Comparison of ENCODE assay signal across 8 cellular contexts in the genomic region with DNA sequence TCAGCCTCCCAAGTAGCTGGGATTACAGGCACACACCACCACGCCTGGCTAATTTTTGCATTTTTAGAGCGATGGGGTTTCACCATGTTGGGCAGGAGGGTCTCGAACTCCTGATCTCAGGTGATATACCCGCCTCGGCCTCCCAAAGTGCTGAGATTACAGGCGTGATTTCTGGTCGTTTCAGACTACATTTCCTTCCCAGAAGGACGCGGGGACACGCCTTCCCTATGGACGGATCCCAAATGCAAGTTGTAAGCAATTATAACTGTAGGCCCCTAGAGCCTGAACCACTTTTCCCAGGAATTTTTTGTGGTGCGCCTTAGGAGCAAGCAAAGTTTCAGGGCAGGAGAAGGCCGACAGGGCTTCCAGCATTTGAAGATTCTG. TPM values are rescaled to one million over a fixed set of nuclear protein-coding genes. Genes with fewer than 3 reads are reported as not detected.
DNase-seq lines count a peak whose midpoint lies in the region; ATAC-seq and TF ChIP-seq lines count a peak whose summit lies in the region.

No MANE protein-coding gene starts in this region.

- H4K20me1 ChIP-seq in neural cell (ENCODE audit: insufficient read depth) = no peaks in the 10 kb centered on the region

- H3F3A ChIP-seq in neural cell (ENCODE audit: insufficient read depth, low read length, poor library complexity, severe bottlenecking) = no peaks in the 10 kb centered on the region

- TF ChIP-seq EP300 in neural cell (conservative IDR thresholded peaks at IDR 0.05; ENCODE audit: poor library complexity, severe bottlenecking) = no peak

- H3K4me3 ChIP-seq in BE2C (ENCODE audit: low read depth, low read length) (peak overlapping the region; percentile 90; the same call in 1 of the 2 replicates), NB4 (ENCODE audit: low read depth, low read length) (peak overlapping the region; percentile 6), ectodermal cell (ENCODE audit: insufficient read depth, low read depth, low read length) (peak overlapping the region; percentile 23), neural cell (ENCODE audit: low read length) (peak overlapping the region; percentile 80)

- H3K4me2 ChIP-seq in neural cell (ENCODE audit: low read length) = no peak overlapping the region

- no peak for TF ChIP-seq POLR2A in NB4 (IDR thresholded peaks at IDR 0.05; ENCODE audit: extremely low read depth, insufficient read length)

- H3K9ac ChIP-seq in neural cell (ENCODE audit: low read length) = peak overlapping the region; percentile 43

- peaks cover 3% of the 10 kb centered on the region; the same call in 1 of the 2 replicates for H3K9me3 ChIP-seq in BE2C
- H3K9me3 ChIP-seq in ectodermal cell (ENCODE audit: control insufficient read depth, low read length) = no peaks in the 10 kb centered on the region
- no peaks in the 10 kb centered on the region for H3K9me3 ChIP-seq in neural cell (ENCODE audit: low read length)

- H3K36me3 ChIP-seq in BE2C (no peaks in the 10 kb centered on the region), ectodermal cell (ENCODE audit: control insufficient read depth, insufficient read depth, low read length) (no peaks in the 10 kb centered on the region), neural cell (ENCODE audit: insufficient read depth, low read length) (no peaks in the 10 kb centered on the region)

- TF ChIP-seq CTCF in BE2C (IDR thresholded peaks at IDR 0.05; ENCODE audit: low read depth, low read length) (no peak), NB4 (IDR thresholded peaks at IDR 0.05; ENCODE audit: low read depth, low read length) (no peak), neural cell (IDR thresholded peaks at IDR 0.05; ENCODE audit: poor library complexity, severe bottlenecking) (no peak)

- peak overlapping the region; percentile 82 for H2AFZ ChIP-seq in neural cell (ENCODE audit: low read depth, low read length)

- no peaks in the 10 kb centered on the region for H3K27me3 ChIP-seq in BE2C
- H3K27me3 ChIP-seq in ectodermal cell (ENCODE audit: control insufficient read depth, insufficient read depth, low read length, poor library complexity, severe bottlenecking) = peaks cover 4% of the 10 kb centered on the region
- H3K27me3 ChIP-seq in neural cell (ENCODE audit: insufficient read depth, low read depth, low read length) = no peaks in the 10 kb centered on the region

- H3K27ac ChIP-seq in ectodermal cell (ENCODE audit: insufficient read depth, low read depth, low read length, poor library complexity, severe bottlenecking) (peak overlapping the region; percentile 38), neural cell (ENCODE audit: low read length) (peak overlapping the region; percentile 80)

- no peaks in the 10 kb centered on the region for H3K79me2 ChIP-seq in neural cell (replicated peaks; ENCODE audit: insufficient read depth, low read length)

- DNase-seq in BE2C (no peak), NB4 (ENCODE audit: low read depth) (no peak), NK-92 (lab: John Stamatoyannopoulos, UW; ENCODE audit: unreplicated experiment) (no peak), NCI-H1694 treated with DMSO at 0.1 percent for 48 hours (lab: John Stamatoyannopoulos, UW) (no peak), AML-193 (lab: John Stamatoyannopoulos, UW) (no peak)

- no peak for ATAC-seq in GM21717 (IDR thresholded peaks at IDR 0.05; ENCODE audit: unreplicated experiment)

- TF ChIP-seq RAD21 in neural cell (conservative IDR thresholded peaks at IDR 0.05) = no peak

- H3K4me1 ChIP-seq in BE2C (no peaks in the 10 kb centered on the region), ectodermal cell (ENCODE audit: control insufficient read depth, insufficient read depth, low read length) (no peaks in the 10 kb centered on the region)

- 84 to 85% methylated on average over 13 of the region's 13 CpGs for WGBS in ectodermal cell, 2 experiments

- H3K9me2 ChIP-seq in neural cell (ENCODE audit: insufficient read depth, low read length) = no peaks in the 10 kb centered on the region

TF ChIP-seq in neural cell, 6 proteins besides CTCF, POLR2A, EP300 and RAD21:
- TF ChIP-seq TAF1 (IDR thresholded peaks at IDR 0.05; ENCODE audit: low read depth) = no peak
- TF ChIP-seq, protein P1, sequence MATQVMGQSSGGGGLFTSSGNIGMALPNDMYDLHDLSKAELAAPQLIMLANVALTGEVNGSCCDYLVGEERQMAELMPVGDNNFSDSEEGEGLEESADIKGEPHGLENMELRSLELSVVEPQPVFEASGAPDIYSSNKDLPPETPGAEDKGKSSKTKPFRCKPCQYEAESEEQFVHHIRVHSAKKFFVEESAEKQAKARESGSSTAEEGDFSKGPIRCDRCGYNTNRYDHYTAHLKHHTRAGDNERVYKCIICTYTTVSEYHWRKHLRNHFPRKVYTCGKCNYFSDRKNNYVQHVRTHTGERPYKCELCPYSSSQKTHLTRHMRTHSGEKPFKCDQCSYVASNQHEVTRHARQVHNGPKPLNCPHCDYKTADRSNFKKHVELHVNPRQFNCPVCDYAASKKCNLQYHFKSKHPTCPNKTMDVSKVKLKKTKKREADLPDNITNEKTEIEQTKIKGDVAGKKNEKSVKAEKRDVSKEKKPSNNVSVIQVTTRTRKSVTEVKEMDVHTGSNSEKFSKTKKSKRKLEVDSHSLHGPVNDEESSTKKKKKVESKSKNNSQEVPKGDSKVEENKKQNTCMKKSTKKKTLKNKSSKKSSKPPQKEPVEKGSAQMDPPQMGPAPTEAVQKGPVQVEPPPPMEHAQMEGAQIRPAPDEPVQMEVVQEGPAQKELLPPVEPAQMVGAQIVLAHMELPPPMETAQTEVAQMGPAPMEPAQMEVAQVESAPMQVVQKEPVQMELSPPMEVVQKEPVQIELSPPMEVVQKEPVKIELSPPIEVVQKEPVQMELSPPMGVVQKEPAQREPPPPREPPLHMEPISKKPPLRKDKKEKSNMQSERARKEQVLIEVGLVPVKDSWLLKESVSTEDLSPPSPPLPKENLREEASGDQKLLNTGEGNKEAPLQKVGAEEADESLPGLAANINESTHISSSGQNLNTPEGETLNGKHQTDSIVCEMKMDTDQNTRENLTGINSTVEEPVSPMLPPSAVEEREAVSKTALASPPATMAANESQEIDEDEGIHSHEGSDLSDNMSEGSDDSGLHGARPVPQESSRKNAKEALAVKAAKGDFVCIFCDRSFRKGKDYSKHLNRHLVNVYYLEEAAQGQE (IDR thresholded peaks at IDR 0.05; ENCODE audit: borderline replicate concordance) = no peak
- no peak for TF ChIP-seq EZH2 (IDR thresholded peaks at IDR 0.05; ENCODE audit: borderline replicate concordance, insufficient read depth, low read length, poor library complexity, severe bottlenecking)
- no peak for TF ChIP-seq MXI1 (conservative IDR thresholded peaks at IDR 0.05; ENCODE audit: poor library complexity, severe bottlenecking)
- TF ChIP-seq SMC3 (conservative IDR thresholded peaks at IDR 0.05; ENCODE audit: poor library complexity) = no peak
- TF ChIP-seq POLR2AphosphoS5 (IDR thresholded peaks at IDR 0.05) = no peak
TF ChIP-seq in neural cell: peak in this region for 0.

RNA-seq across cellular contexts. Expression of a gene that starts 17.8 kb away (rescaled TPM):
- polyA plus RNA-seq in BE2C (2012; ENCODE audit: insufficient read depth, insufficient read length, low read depth) = 21.5 TPM
- polyA plus RNA-seq in ectodermal cell (2013, experiment 1 of 4) = 38.3 TPM
- polyA plus RNA-seq in ectodermal cell (2013, experiment 2 of 4) = 39.4 TPM
- 33.4 TPM for polyA plus RNA-seq in ectodermal cell (2013, experiment 3 of 4)
- 35.5 TPM for polyA plus RNA-seq in ectodermal cell (2013, experiment 4 of 4)
- 10.7 and 13.3 TPM in 2 replicates for polyA plus RNA-seq in neural cell
- polyA minus RNA-seq in neural cell = 20.2 and 23.4 TPM in 2 replicates

RNA-seq across cellular contexts. Expression of a gene that starts 52.6 kb away (rescaled TPM):
- polyA plus RNA-seq in BE2C (2012; ENCODE audit: insufficient read depth, insufficient read length, low read depth) = 0.22 TPM
- polyA plus RNA-seq in ectodermal cell (2013, experiment 1 of 4) = 15.5 TPM
- 19.9 TPM for polyA plus RNA-seq in ectodermal cell (2013, experiment 2 of 4)
- 17.2 TPM for polyA plus RNA-seq in ectodermal cell (2013, experiment 3 of 4)
- 15.8 TPM for polyA plus RNA-seq in ectodermal cell (2013, experiment 4 of 4)
- polyA plus RNA-seq in neural cell = 1.9 and 2.6 TPM in 2 replicates
- 8.3 and 10.7 TPM in 2 replicates for polyA minus RNA-seq in neural cell

Comparison
In these comparisons a context has a peak if more than half of its experiments do, and no peak if none do; other contexts are left out.
1. H3K4me3 ChIP-seq: peak in every context shown above with its lines; median percentile 90 in BE2C; 80 in neural cell; 23 in ectodermal cell; 6 in NB4.